In the genomic region with DNA sequence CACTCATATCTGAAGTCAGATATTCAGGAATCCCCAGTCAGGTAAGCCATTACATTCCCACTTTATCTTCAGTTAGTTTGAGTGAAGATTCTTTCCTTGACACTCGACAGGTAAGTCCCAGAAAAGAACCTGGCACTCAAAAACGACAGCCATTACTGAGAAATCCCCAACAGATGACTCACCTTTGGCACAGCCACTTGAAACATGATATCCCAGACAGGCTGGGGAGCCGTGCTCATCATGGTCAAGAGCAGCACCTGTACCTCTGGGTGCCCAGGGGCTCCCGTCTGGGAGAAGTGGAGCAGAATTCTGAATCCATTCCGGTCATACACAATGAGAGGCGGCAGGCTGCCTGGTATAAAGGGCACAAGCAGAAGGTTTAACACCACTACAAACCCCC, we compare ENCODE assay signal across 14 cellular contexts. TPM values are rescaled to one million over a fixed set of nuclear protein-coding genes. Genes with fewer than 3 reads are reported as not detected.
DNase-seq lines count a peak whose midpoint lies in the region; ATAC-seq, FAIRE-seq and TF ChIP-seq lines count a peak whose summit lies in the region.
"Had no signal": no experiment of that assay in that cellular context is flagged by ENCODE, and none has a peak within 500 bp of the region (broad histone marks: within the 10 kb centered on the region; RNA-seq: fewer than 3 reads in every experiment).

No MANE protein-coding gene starts in this region.

- H3K27me3 ChIP-seq in PC-9 (ENCODE audit: insufficient read depth, low read depth) (no peaks in the 10 kb centered on the region), dorsolateral prefrontal cortex (peaks cover 0 to 3% (median 0%) of the 10 kb centered on the region in 45 donors)
- H3K27me3 ChIP-seq: colonic mucosa, neural progenitor cell had no signal

- POLR2A ChIA-PET in PC-9 (lab: Charles Lee; ENCODE audit: unreplicated experiment) = no interaction called here

- TF ChIP-seq CTCF in PC-9 (conservative IDR thresholded peaks at IDR 0.05) (no peak), foreskin fibroblast (IDR thresholded peaks at IDR 0.05; ENCODE audit: low read depth, low read length) (no peak), dorsolateral prefrontal cortex (IDR thresholded peaks at IDR 0.05 in 54 of 56, conservative IDR thresholded peaks at IDR 0.05 in 2 of 56; ENCODE audit: low read depth in 1 of 56, partially characterized antibody in 56 of 56) (no peak)

- peak overlapping the region; percentile 43; the same call in 1 of the 2 replicates for H3K4me2 ChIP-seq in PC-9
- H3K4me2 ChIP-seq: neural progenitor cell had no signal

- FAIRE-seq in H54 (lab: Jason Lieb, UNC) = peak; percentile 52

- no peaks in the 10 kb centered on the region for H4K20me1 ChIP-seq in PC-9 (ENCODE audit: insufficient read depth)

- ATAC-seq in HG03095 (IDR thresholded peaks at IDR 0.05; ENCODE audit: unreplicated experiment) (no peak), GM19463 (IDR thresholded peaks at IDR 0.05; ENCODE audit: unreplicated experiment) (no peak)

- no peaks in the 10 kb centered on the region for H3K9me3 ChIP-seq in PC-9 (ENCODE audit: insufficient read depth, low read depth)
- H3K9me3 ChIP-seq: colonic mucosa had no signal

- DNase-seq in AG08395 (ENCODE audit: low spot score) (peak; percentile 13), H54 (ENCODE audit: insufficient read length, low spot score) (peak; percentile 45), PC-9 (peak; percentile 76 to 81), foreskin fibroblast (peak; percentile 17 to 61), dorsolateral prefrontal cortex (no peak), globus pallidus (ENCODE audit: low spot score) (no peak)
- DNase-seq: activated T-cell treated with anti-CD3 and anti-CD28 coated beads for 4 hours; CD4-positive, alpha-beta memory T cell; colonic mucosa; GOT3; MV-4-11 had no signal

- 0 out of 2 replicates have a peak, but pooled peaks cover 21% of the 10 kb centered on the region for H3K36me3 ChIP-seq in PC-9 (ENCODE audit: low read depth)
- H3K36me3 ChIP-seq: colonic mucosa had no signal

- no peaks in the 10 kb centered on the region for H3K79me2 ChIP-seq in PC-9 (ENCODE audit: low read depth)

- H3K4me3 ChIP-seq in PC-9 = no peak overlapping the region
- H3K4me3 ChIP-seq in foreskin fibroblast (ENCODE audit: low read depth in 1 of 2, low read length in 2 of 2) = no peak overlapping the region
- no peak overlapping the region for H3K4me3 ChIP-seq in dorsolateral prefrontal cortex
- H3K4me3 ChIP-seq: colonic mucosa, neural progenitor cell had no signal

- H3K9me2 ChIP-seq in PC-9 (ENCODE audit: insufficient read depth) = no peaks in the 10 kb centered on the region

- no peak overlapping the region for H2AFZ ChIP-seq in PC-9
- H2AFZ ChIP-seq: neural progenitor cell had no signal

- BruUV-seq in PC-9 (replicated peaks; lab: Mats Ljungman, UMichigan) = no TSS peak

- TF ChIP-seq POLR2A in H54 (IDR thresholded peaks at IDR 0.05; ENCODE audit: low read depth, low read length) = no peak

- H3K27ac ChIP-seq in PC-9 (peak overlapping the region; percentile 27; the same call in 1 of the 2 replicates), dorsolateral prefrontal cortex (no peak overlapping the region)
- H3K27ac ChIP-seq: colonic mucosa, neural progenitor cell had no signal

- intact Hi-C loops in PC-9 (cut with micrococcal nuclease; ENCODE audit: unreplicated experiment) = no loop called here
- intact Hi-C loops in dorsolateral prefrontal cortex (cut with DNase I) = loop anchor here in 1 of 2 donors (10.0 kb wide), 1 partner anchor 85 kb away; the partner anchor contains the start of genes EARS2 and UBFD1

- CTCF ChIA-PET in PC-9 (lab: Charles Lee) = no interaction called here

- peaks cover 15% of the 10 kb centered on the region for H3K4me1 ChIP-seq in PC-9 (replicated peaks; ENCODE audit: insufficient read depth)
- H3K4me1 ChIP-seq: colonic mucosa, neural progenitor cell had no signal

- peaks cover 32% of the 10 kb centered on the region for H3F3A ChIP-seq in PC-9 (ENCODE audit: insufficient read depth, low read depth)

RNA-seq across cellular contexts. Expression of gene COG7, which starts 16.8 kb away (rescaled TPM):
- total RNA-seq in PC-9 (2021) = 38.3 and 40.7 TPM in 2 replicates
- 10 to 100 TPM; 22.6 to 48.1 (median 35.2) TPM for total RNA-seq in dorsolateral prefrontal cortex

RNA-seq across cellular contexts. Expression of gene GGA2, which starts 40.5 kb away (rescaled TPM):
- total RNA-seq in PC-9 (2021) (68.5 and 85.1 TPM in 2 replicates), dorsolateral prefrontal cortex (100 to 1,000 TPM in 19 of 120 experiments, 10 to 100 TPM in 101; 46.0 to 124 (median 85.7) TPM)

Comparison
In these comparisons a context has a peak if more than half of its experiments do, and no peak if none do; other contexts are left out.
1. DNase-seq: peak in AG08395 (single experiment), H54 (single experiment), PC-9 (2 of 2) and foreskin fibroblast (2 of 2); none in dorsolateral prefrontal cortex (0 of 10) and globus pallidus (single experiment).